ENCODE assay signal across 25 cellular contexts in the genomic region with DNA sequence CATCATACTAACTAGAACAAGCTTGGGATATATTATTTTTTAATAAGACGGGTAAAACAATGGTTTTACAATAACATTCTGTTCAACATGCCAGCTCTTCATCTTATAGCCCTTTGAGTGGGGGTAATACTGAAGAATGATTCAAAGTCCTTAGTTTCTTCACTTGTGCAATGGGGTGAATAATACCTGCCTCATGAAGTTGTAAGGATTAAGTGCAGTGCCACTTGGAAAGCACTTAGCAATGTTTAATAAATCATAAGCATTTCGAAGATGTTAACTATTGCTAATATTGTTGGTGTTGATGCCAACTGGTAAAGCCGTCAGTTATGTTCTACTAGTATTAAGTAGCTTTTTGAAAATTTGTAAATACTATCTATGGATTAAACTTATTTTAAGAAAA. TPM values are rescaled to one million over a fixed set of nuclear protein-coding genes. Genes with fewer than 3 reads are reported as not detected.
DNase-seq lines count a peak whose midpoint lies in the region; ATAC-seq, FAIRE-seq and TF ChIP-seq lines count a peak whose summit lies in the region.
"Had no signal": no experiment of that assay in that cellular context is flagged by ENCODE, and none has a peak within 500 bp of the region (broad histone marks: within the 10 kb centered on the region; RNA-seq: fewer than 3 reads in every experiment).

No MANE protein-coding gene starts in this region.

- H3K36me3 Mint-ChIP-seq in CD4-positive, CD25-positive, alpha-beta regulatory T cell = peaks cover 26% of the 10 kb centered on the region
- peaks cover 78% of the 10 kb centered on the region for H3K36me3 Mint-ChIP-seq in brain
- peaks cover 43% of the 10 kb centered on the region for H3K36me3 Mint-ChIP-seq in osteocyte (ENCODE audit: unreplicated experiment)
- peaks cover 66% of the 10 kb centered on the region for H3K36me3 Mint-ChIP-seq in endodermal cell (ENCODE audit: low read depth)
- H3K36me3 Mint-ChIP-seq: IgD-negative memory B cell had no signal

- H3K36me3 ChIP-seq in CD4-positive, CD25-positive, alpha-beta regulatory T cell (ENCODE audit: control insufficient read depth, insufficient read depth, low read length) = peaks cover 30% of the 10 kb centered on the region
- H3K36me3 ChIP-seq in tibial nerve (peaks cover 0 to 21% (median 0%) of the 10 kb centered on the region in 3 donors), endodermal cell (ENCODE audit: control insufficient read depth, insufficient read depth, low read length) (peaks cover 83% of the 10 kb centered on the region)

- peaks cover 4% of the 10 kb centered on the region for H3K27me3 Mint-ChIP-seq in CD4-positive, CD25-positive, alpha-beta regulatory T cell
- H3K27me3 Mint-ChIP-seq in brain = no peaks in the 10 kb centered on the region
- no peaks in the 10 kb centered on the region for H3K27me3 Mint-ChIP-seq in osteocyte (ENCODE audit: unreplicated experiment)
- no peaks in the 10 kb centered on the region for H3K27me3 Mint-ChIP-seq in endodermal cell (ENCODE audit: insufficient read depth)
- H3K27me3 Mint-ChIP-seq: IgD-negative memory B cell had no signal

- peaks cover 30 to 88% (median 68%) of the 10 kb centered on the region in 4 donors for H3K4me1 Mint-ChIP-seq in CD4-positive, CD25-positive, alpha-beta regulatory T cell
- H3K4me1 Mint-ChIP-seq in brain (peaks cover 75% of the 10 kb centered on the region), osteocyte (ENCODE audit: unreplicated experiment) (peaks cover 49% of the 10 kb centered on the region), endodermal cell (peaks cover 10% of the 10 kb centered on the region)

- no peaks in the 10 kb centered on the region for H3K27me3 ChIP-seq in CD4-positive, CD25-positive, alpha-beta regulatory T cell (ENCODE audit: control insufficient read depth, insufficient read depth, low read length)
- H3K27me3 ChIP-seq in tibial nerve (no peaks in the 10 kb centered on the region), endodermal cell (ENCODE audit: control insufficient read depth, insufficient read depth, low read length, poor library complexity, severe bottlenecking) (no peaks in the 10 kb centered on the region)

- TF ChIP-seq CTCF in brain (conservative IDR thresholded peaks at IDR 0.05) (no peak), osteocyte (IDR thresholded peaks at IDR 0.05) (no peak), tibial nerve (IDR thresholded peaks at IDR 0.05) (no peak), endodermal cell (conservative IDR thresholded peaks at IDR 0.05) (no peak)

- 73 to 77% methylated on average over 3 of the region's 3 CpGs for WGBS in tibial nerve, 2 donors
- WGBS in endodermal cell (ENCODE audit: insufficient coverage in 1 of 2, insufficient read length in 1 of 2), 2 experiments = 100% methylated on average over 2 of the region's 3 CpGs; no CpG with 5 or more reads in 1 of the 2 experiments

- peak overlapping the region in 1 of 3 donors; percentile 46 for H3K27ac Mint-ChIP-seq in CD4-positive, CD25-positive, alpha-beta regulatory T cell
- peak overlapping the region in 4 of 5 experiments; percentile 8 to 25 (median 12) for H3K27ac Mint-ChIP-seq in brain
- peak overlapping the region; percentile 64 for H3K27ac Mint-ChIP-seq in osteocyte (ENCODE audit: unreplicated experiment)
- H3K27ac Mint-ChIP-seq in endodermal cell = no peak overlapping the region
- H3K27ac Mint-ChIP-seq: IgD-negative memory B cell had no signal

- peaks cover 0 to 1% (median 0%) of the 10 kb centered on the region in 7 donors for H3K9me3 Mint-ChIP-seq in CD4-positive, CD25-positive, alpha-beta regulatory T cell
- H3K9me3 Mint-ChIP-seq in brain = peaks cover 0 to 3% (median 0%) of the 10 kb centered on the region in 5 experiments
- no peaks in the 10 kb centered on the region for H3K9me3 Mint-ChIP-seq in osteocyte (ENCODE audit: unreplicated experiment)
- no peaks in the 10 kb centered on the region for H3K9me3 Mint-ChIP-seq in endodermal cell
- H3K9me3 Mint-ChIP-seq: GM23338, IgD-negative memory B cell had no signal

- TF ChIP-seq POLR2A in tibial nerve (IDR thresholded peaks at IDR 0.05) = no peak

- no peaks in the 10 kb centered on the region for H3K9me3 ChIP-seq in CD4-positive, CD25-positive, alpha-beta regulatory T cell (ENCODE audit: control insufficient read depth in 2 of 2, low read length in 2 of 2)
- H3K9me3 ChIP-seq in tibial nerve (no peaks in the 10 kb centered on the region), endodermal cell (ENCODE audit: control insufficient read depth, low read length) (no peaks in the 10 kb centered on the region)

- no peak for DNase-seq in CD4-positive, CD25-positive, alpha-beta regulatory T cell
- DNase-seq in GM18507 (ENCODE audit: extremely low spot score, insufficient read length, low read depth) (no peak), osteocyte (ENCODE audit: extremely low spot score, unreplicated experiment) (no peak), tibial nerve (ENCODE audit: low spot score in 2 of 2) (no peak), endodermal cell (no peak), left cardiac atrium (no peak)
- DNase-seq: ACHN, DMS 273 treated with DMSO at 0.1 percent for 48 hours, GDM1, Karpas-422, MM.1S, NCI-H1092 treated with DMSO at 0.1 percent for 48 hours, NCI-H146, NCI-H2081, NCI-H2171 treated with DMSO at 0.1 percent for 48 hours, NCI-H446 treated with DMSO at 0.1 percent for 48 hours, NCI-H69, Right ventricle myocardium superior had no signal

- H3K9ac ChIP-seq in endodermal cell (ENCODE audit: extremely low read depth, low read length, poor library complexity, severe bottlenecking) = no peak overlapping the region

- H3K4me3 ChIP-seq in CD4-positive, CD25-positive, alpha-beta regulatory T cell (ENCODE audit: low read depth, low read length) = no peak overlapping the region
- H3K4me3 ChIP-seq in tibial nerve = no peak overlapping the region
- no peak overlapping the region for H3K4me3 ChIP-seq in endodermal cell (ENCODE audit: low read length)
- H3K4me3 ChIP-seq: GM23338, SK-N-MC had no signal

- intact Hi-C loops in left cardiac atrium (cut with DNase I) = no loop called here

- peaks cover 42% of the 10 kb centered on the region for H3K4me1 ChIP-seq in CD4-positive, CD25-positive, alpha-beta regulatory T cell (ENCODE audit: control insufficient read depth, insufficient read depth, low read length, poor library complexity, severe bottlenecking)
- H3K4me1 ChIP-seq in tibial nerve (peaks cover 0 to 80% (median 31%) of the 10 kb centered on the region in 4 donors), endodermal cell (ENCODE audit: control insufficient read depth, insufficient read depth, low read length) (no peaks in the 10 kb centered on the region)

- ATAC-seq in CD4-positive, CD25-positive, alpha-beta regulatory T cell (ENCODE audit: low read depth in 2 of 2) = no peak
- no peak for ATAC-seq in left cardiac atrium
- ATAC-seq: GM23338, HCT116 had no signal

- peak; percentile 50 for FAIRE-seq in GM18507 (lab: Jason Lieb, UNC)
- FAIRE-seq: HTR-8/SVneo had no signal

- peak overlapping the region; percentile 36 for H3K27ac ChIP-seq in CD4-positive, CD25-positive, alpha-beta regulatory T cell (ENCODE audit: insufficient read depth, low read length, poor library complexity, severe bottlenecking)
- H3K27ac ChIP-seq in tibial nerve (no peak overlapping the region), endodermal cell (ENCODE audit: low read depth, low read length) (no peak overlapping the region)
- H3K27ac ChIP-seq: C4-2B, SK-N-MC had no signal

- TF ChIP-seq EP300 in tibial nerve (IDR thresholded peaks at IDR 0.05) = no peak

- H3K4me3 Mint-ChIP-seq in CD4-positive, CD25-positive, alpha-beta regulatory T cell = peak overlapping the region in 2 of 4 donors; percentile 27 to 37
- H3K4me3 Mint-ChIP-seq in brain (peak overlapping the region in 3 of 5 experiments; percentile 45 to 58 (median 56)), osteocyte (ENCODE audit: unreplicated experiment) (no peak overlapping the region), endodermal cell (no peak overlapping the region)
- H3K4me3 Mint-ChIP-seq: GM23338, IgD-negative memory B cell had no signal

RNA-seq across cellular contexts. Expression of gene TNPO1, which starts 38.0 kb away (rescaled TPM):
- 71.0 TPM for total RNA-seq in CD4-positive, CD25-positive, alpha-beta regulatory T cell
- 10 to 100 TPM; 38.5 to 50.8 (median 42.2) TPM for polyA plus RNA-seq in CD4-positive, CD25-positive, alpha-beta regulatory T cell
- 29.6 TPM for polyA plus RNA-seq in brain (ENCODE audit: insufficient read depth, low read depth, low replicate concordance)
- total RNA-seq in osteocyte (141 and 160 TPM in 2 replicates), tibial nerve (100 to 1,000 TPM in 1 of 4 donors, 10 to 100 TPM in 3; 58.2 to 106 (median 81.4) TPM), endodermal cell (100 to 1,000 TPM; 133 to 141 TPM), left cardiac atrium (10 to 100 TPM; 64.2 to 71.5 TPM)
- 144 TPM for polyA plus RNA-seq in endodermal cell (2013, experiment 1 of 2)
- 144 TPM for polyA plus RNA-seq in endodermal cell (2013, experiment 2 of 2)

Comparison
In these comparisons a context has a peak if more than half of its experiments do, and no peak if none do; other contexts are left out.
1. H3K4me3 Mint-ChIP-seq: peak in brain (3 of 5); none in osteocyte (single experiment) and endodermal cell (single experiment).